Comparison of ENCODE assay signal across 1 cellular context in the genomic region with DNA sequence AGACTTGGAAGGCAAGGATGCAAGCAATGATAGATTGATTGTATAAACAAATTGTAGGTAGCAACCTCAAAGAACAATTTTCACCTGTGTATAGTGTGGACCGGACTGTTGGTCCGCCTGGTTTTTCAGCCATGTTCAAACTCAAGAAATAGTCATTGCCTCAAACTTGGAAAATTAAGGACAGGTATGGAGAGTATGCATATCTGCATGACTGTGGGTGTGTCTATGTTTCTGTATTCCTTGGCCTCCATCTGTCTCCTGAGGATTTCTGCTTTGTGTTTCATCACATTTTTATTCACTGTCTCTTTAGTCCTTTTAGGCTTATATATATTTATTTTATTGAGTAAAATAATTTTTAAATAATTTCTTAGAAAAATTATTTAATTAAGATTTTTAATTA.
TF ChIP-seq lines count a peak whose summit lies in the region.

No MANE protein-coding gene starts in this region.

TF ChIP-seq in HepG2, 621 proteins besides CTCF, POLR2A, EP300 and RAD21:
- peak; percentile 36 for TF ChIP-seq RBM22 (optimal IDR thresholded peaks at IDR 0.05; ENCODE audit: low read length)
- TF ChIP-seq, protein P1, sequence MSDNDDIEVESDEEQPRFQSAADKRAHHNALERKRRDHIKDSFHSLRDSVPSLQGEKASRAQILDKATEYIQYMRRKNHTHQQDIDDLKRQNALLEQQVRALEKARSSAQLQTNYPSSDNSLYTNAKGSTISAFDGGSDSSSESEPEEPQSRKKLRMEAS (IDR thresholded peaks at IDR 0.05), result no peak
- TF ChIP-seq CCDC6 (CRISPR knock-in tag; IDR thresholded peaks at IDR 0.05), result no peak
